Comparison of ENCODE assay signal across 1 cellular context in the genomic region with DNA sequence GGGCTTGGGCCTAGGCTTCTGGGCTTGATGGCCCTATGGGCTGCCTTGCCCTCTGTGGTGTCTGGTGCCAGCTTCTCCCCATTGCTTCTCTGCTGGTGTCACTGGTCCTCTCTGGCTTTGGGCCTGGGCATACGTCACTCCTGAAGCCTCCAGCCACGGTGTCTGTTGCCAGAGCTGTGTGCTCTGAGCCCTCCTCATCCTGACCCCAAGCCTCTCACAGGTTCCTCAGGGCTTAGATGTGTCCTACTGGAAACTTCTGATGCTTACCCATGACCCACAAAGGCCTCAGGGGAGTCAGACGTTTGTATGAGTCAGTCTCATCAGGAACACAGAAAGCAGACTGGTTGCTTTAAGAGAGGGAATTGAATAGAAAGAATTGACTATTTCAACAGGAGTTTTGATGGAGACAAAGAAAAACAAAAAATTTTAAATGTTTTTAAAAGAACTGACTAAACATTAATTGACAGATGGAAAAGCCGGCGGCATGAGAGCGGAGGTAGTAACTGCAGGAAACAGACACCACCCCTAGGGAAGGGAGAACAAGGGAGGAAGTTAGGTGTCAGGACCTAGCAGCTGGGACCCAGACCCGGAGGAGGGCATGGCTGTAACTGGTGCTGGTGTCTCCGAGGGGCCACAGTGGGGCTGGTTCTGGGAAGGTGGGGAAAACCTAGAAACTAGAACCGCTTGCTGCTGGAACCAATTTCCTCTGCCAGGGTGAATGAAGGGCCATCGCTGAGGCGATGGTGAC.
TF ChIP-seq lines count a peak whose summit lies in the region.

No MANE protein-coding gene starts in this region.

TF ChIP-seq in WTC11, 78 proteins besides CTCF, POLR2A, EP300 and RAD21 (continued from another document):
- TF ChIP-seq, protein P1, sequence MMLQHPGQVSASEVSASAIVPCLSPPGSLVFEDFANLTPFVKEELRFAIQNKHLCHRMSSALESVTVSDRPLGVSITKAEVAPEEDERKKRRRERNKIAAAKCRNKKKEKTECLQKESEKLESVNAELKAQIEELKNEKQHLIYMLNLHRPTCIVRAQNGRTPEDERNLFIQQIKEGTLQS (CRISPR knock-in tag; conservative IDR thresholded peaks at IDR 0.05): no peak
- TF ChIP-seq, protein P2, sequence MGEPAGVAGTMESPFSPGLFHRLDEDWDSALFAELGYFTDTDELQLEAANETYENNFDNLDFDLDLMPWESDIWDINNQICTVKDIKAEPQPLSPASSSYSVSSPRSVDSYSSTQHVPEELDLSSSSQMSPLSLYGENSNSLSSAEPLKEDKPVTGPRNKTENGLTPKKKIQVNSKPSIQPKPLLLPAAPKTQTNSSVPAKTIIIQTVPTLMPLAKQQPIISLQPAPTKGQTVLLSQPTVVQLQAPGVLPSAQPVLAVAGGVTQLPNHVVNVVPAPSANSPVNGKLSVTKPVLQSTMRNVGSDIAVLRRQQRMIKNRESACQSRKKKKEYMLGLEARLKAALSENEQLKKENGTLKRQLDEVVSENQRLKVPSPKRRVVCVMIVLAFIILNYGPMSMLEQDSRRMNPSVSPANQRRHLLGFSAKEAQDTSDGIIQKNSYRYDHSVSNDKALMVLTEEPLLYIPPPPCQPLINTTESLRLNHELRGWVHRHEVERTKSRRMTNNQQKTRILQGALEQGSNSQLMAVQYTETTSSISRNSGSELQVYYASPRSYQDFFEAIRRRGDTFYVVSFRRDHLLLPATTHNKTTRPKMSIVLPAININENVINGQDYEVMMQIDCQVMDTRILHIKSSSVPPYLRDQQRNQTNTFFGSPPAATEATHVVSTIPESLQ (CRISPR knock-in tag; IDR thresholded peaks at IDR 0.05): no peak
- TF ChIP-seq JUN (CRISPR knock-in tag; IDR thresholded peaks at IDR 0.05) (no peak), ZSCAN18 (CRISPR knock-in tag; IDR thresholded peaks at IDR 0.05) (no peak), NFATC4 (CRISPR knock-in tag; IDR thresholded peaks at IDR 0.05) (no peak), FOXJ3 (CRISPR knock-in tag; IDR thresholded peaks at IDR 0.05; ENCODE audit: borderline replicate concordance) (no peak), NR2C2 (CRISPR knock-in tag; IDR thresholded peaks at IDR 0.05) (no peak), ZNF138 (CRISPR knock-in tag; conservative IDR thresholded peaks at IDR 0.05) (no peak)
